ENCODE assay signal across 8 cellular contexts in genomic region chr20:18793625-18794427, GRCh38. TPM values are rescaled to one million over a fixed set of nuclear protein-coding genes. Genes with fewer than 3 reads are reported as not detected.
DNase-seq lines count a peak whose midpoint lies in the region; ATAC-seq and TF ChIP-seq lines count a peak whose summit lies in the region.

No MANE protein-coding gene starts in this region.

- no peaks in the 10 kb centered on the region for H3K9me3 ChIP-seq in right lobe of liver

- no peaks in the 10 kb centered on the region for H3K4me1 ChIP-seq in right lobe of liver

- WGBS in right lobe of liver (ENCODE audit: insufficient coverage, low coverage, low lambda C conversion rate, missing lambda C conversion rate): 5% methylated on average over 14 of the region's 29 CpGs

- ATAC-seq in GM19324 (IDR thresholded peaks at IDR 0.05; ENCODE audit: low FRiP score, unreplicated experiment) (peak; percentile 92), HG03469 (IDR thresholded peaks at IDR 0.05; ENCODE audit: unreplicated experiment) (peak; percentile 98), right lobe of liver (peak; percentile 99 to 100 (median 100))

- DNase-seq in NCI-H526 (lab: John Stamatoyannopoulos, UW) (peak; percentile 87 to 95), dorsolateral prefrontal cortex (peak; percentile 87 to 96 (median 93)), right lobe of liver (peak; percentile 88 to 93 (median 91))
- peak; percentile 83 for DNase-seq in activated CD4-positive, alpha-beta T cell treated with anti-CD3 and anti-CD28 coated beads, Interleukin-2, amount 50 U/mL, for 4 hours
- peak; percentile 71 to 87 for DNase-seq in stimulated activated CD4-positive, alpha-beta T cell treated with anti-CD3 and anti-CD28 coated beads, Interleukin-4, amount 100 ng/mL, for 4 hours

- H3K4me3 ChIP-seq in dorsolateral prefrontal cortex (peak overlapping the region; percentile 57 to 99 (median 81)), right lobe of liver (peak overlapping the region; percentile 61 to 79 (median 75))

- TF ChIP-seq CTCF in C4-2B (conservative IDR thresholded peaks at IDR 0.05) (peak; percentile 40), dorsolateral prefrontal cortex (IDR thresholded peaks at IDR 0.05 in 54 of 56, conservative IDR thresholded peaks at IDR 0.05 in 2 of 56; ENCODE audit: low read depth in 1 of 56, partially characterized antibody in 56 of 56) (peak in 49 of 56 donors; percentile 7 to 66 (median 42)), right lobe of liver (IDR thresholded peaks at IDR 0.05) (peak in 1 of 4 donors; percentile 17)

- H3K36me3 ChIP-seq in right lobe of liver: no peaks in the 10 kb centered on the region

- intact Hi-C loops in dorsolateral prefrontal cortex (cut with DNase I): loop anchor here (2.0 to 5.0 kb wide), 3 partner anchors 162 to 287 kb away; partner anchors contain the start of genes SEC23B (in 1 of the 2) and SMIM26 (in 1 of the 2)
- intact Hi-C loops in right lobe of liver (cut with DNase I): no loop called here

- H3K27ac ChIP-seq in C4-2B: peak overlapping the region; percentile 61
- peak overlapping the region; percentile 17 to 96 (median 88) for H3K27ac ChIP-seq in dorsolateral prefrontal cortex
- peak overlapping the region; percentile 89 to 90 (median 89) for H3K27ac ChIP-seq in right lobe of liver

- peaks cover 0 to 4% (median 0%) of the 10 kb centered on the region in 45 donors for H3K27me3 ChIP-seq in dorsolateral prefrontal cortex
- no peaks in the 10 kb centered on the region for H3K27me3 ChIP-seq in right lobe of liver

- TF ChIP-seq POLR2A in right lobe of liver (IDR thresholded peaks at IDR 0.05): no peak

RNA-seq across cellular contexts. Expression of gene SCP2D1, which starts 19.8 kb away (rescaled TPM):
- total RNA-seq in dorsolateral prefrontal cortex (1 to 10 TPM in 1 of 120 experiments, not detected in 119; 1.1 TPM), right lobe of liver (not detected)

Comparison
In these comparisons a context has a peak if more than half of its experiments do, and no peak if none do; other contexts are left out.
1. Peak in every context shown above with its lines: DNase-seq, ATAC-seq, H3K4me3 ChIP-seq and H3K27ac ChIP-seq.
2. intact Hi-C loops: an anchor here in dorsolateral prefrontal cortex (2.0 to 5.0 kb wide); none called in right lobe of liver.